Comparison of ENCODE assay signal across 9 cellular contexts in genomic region chr5:141338538-141339306, GRCh38. TPM values are rescaled to one million over a fixed set of nuclear protein-coding genes. Genes with fewer than 3 reads are reported as not detected.
A peak's percentile ranks its signal among the peaks of the same experiment; 100 is the strongest.
DNase-seq lines count a peak whose midpoint lies in the region; ATAC-seq and TF ChIP-seq lines count a peak whose summit lies in the region.
"Had no signal": no experiment of that assay in that cellular context is flagged by ENCODE, and none has a peak within 500 bp of the region (broad histone marks: within the 10 kb centered on the region; RNA-seq: fewer than 3 reads in every experiment).

TSS of gene PCDHGA2 (plus strand) at chr5:141338760.

- peaks cover 10% of the 10 kb centered on the region for H3K36me3 Mint-ChIP-seq in mesothelial cell of epicardium

- no peak within 1 kb of the TSS for H3K27ac Mint-ChIP-seq in mesothelial cell of epicardium

- H3K9me3 Mint-ChIP-seq in mesothelial cell of epicardium: peaks cover 75% of the 10 kb centered on the region

- H3K4me3 Mint-ChIP-seq in mesothelial cell of epicardium: no peak within 1 kb of the TSS
- H3K4me3 Mint-ChIP-seq: natural killer cell treated with Interleukin-12 subunit alpha and Interleukin-12 subunit beta and Interleukin-15 and Interleukin-18, amount 100 ng/mL, for 72 hours had no signal

- no peak for ATAC-seq in HG02852 (IDR thresholded peaks at IDR 0.05; ENCODE audit: unreplicated experiment)
- ATAC-seq: natural killer cell treated with Interleukin-12 subunit alpha and Interleukin-12 subunit beta and Interleukin-15 and Interleukin-18, amount 100 ng/mL, for 72 hours had no signal

- no peak within 1 kb of the TSS for H3K27ac ChIP-seq in C4-2B

- DNase-seq in HuH-7 (ENCODE audit: low spot score) (peak; percentile 71), cardiac fibroblast (ENCODE audit: low read depth in 2 of 2) (peak; percentile 54 to 73), medulla oblongata (ENCODE audit: extremely low spot score) (peak; percentile 9), mesothelial cell of epicardium (ENCODE audit: low spot score in 2 of 2, unreplicated experiment in 2 of 2) (no peak), dedifferentiated amniotic fluid mesenchymal stem cell (ENCODE audit: extremely low spot score) (no peak), NCI-H1105 treated with DMSO at 0.1 percent for 48 hours (lab: John Stamatoyannopoulos, UW) (no peak)

- H3K27me3 Mint-ChIP-seq in mesothelial cell of epicardium (ENCODE audit: low read depth): no peaks in the 10 kb centered on the region

- H3K4me1 Mint-ChIP-seq in mesothelial cell of epicardium: no peaks in the 10 kb centered on the region

- TF ChIP-seq CTCF in C4-2B (conservative IDR thresholded peaks at IDR 0.05): peak; percentile 63
- TF ChIP-seq CTCF in cardiac fibroblast (IDR thresholded peaks at IDR 0.05; ENCODE audit: low read depth, low read length): peak; percentile 49
- TF ChIP-seq CTCF in mesothelial cell of epicardium (IDR thresholded peaks at IDR 0.05; ENCODE audit: unreplicated experiment): no peak

- H3K4me3 ChIP-seq in cardiac fibroblast (replicated peaks in 1 of 2; ENCODE audit: low read depth in 2 of 2, low read length in 2 of 2): peak within 1 kb of the TSS; percentile 29 to 33

RNA-seq across cellular contexts. Expression of gene PCDHGA2, which starts in this region (rescaled TPM):
- total RNA-seq in mesothelial cell of epicardium: 0.11 to 0.33 TPM (median 0.32 TPM) in 3 replicates
- total RNA-seq: natural killer cell treated with Interleukin-12 subunit alpha and Interleukin-12 subunit beta and Interleukin-15 and Interleukin-18, amount 100 ng/mL, for 72 hours had no signal

Comparison
In these comparisons a context has a peak if more than half of its experiments do, and no peak if none do; other contexts are left out.
1. DNase-seq: peak in HuH-7 (single experiment), cardiac fibroblast (2 of 2) and medulla oblongata (single experiment); none in mesothelial cell of epicardium (0 of 2), dedifferentiated amniotic fluid mesenchymal stem cell (single experiment) and NCI-H1105 treated with DMSO at 0.1 percent for 48 hours (single experiment).